ENCODE assay signal across 28 cellular contexts in genomic region chr7:146878901-146879300, GRCh38.
"Had no signal": no experiment of that assay in that cellular context is flagged by ENCODE, and none has a peak within 500 bp of the region (broad histone marks: within the 10 kb centered on the region; RNA-seq: fewer than 3 reads in every experiment).

No MANE protein-coding gene starts in this region.

- H3K79me2 ChIP-seq: parathyroid adenoma had no signal

- H3K27me3 ChIP-seq: left lung, neural progenitor cell, neutrophil, stomach, testis, thyroid gland, transverse colon, upper lobe of right lung had no signal

- H3K9me3 Mint-ChIP-seq: neural progenitor cell had no signal

- H3K9me3 ChIP-seq: lower lobe of right lung, neutrophil, stomach, testis, thyroid gland, transverse colon, upper lobe of right lung had no signal

- H3K4me3 Mint-ChIP-seq: immature natural killer cell; naive thymus-derived CD8-positive, alpha-beta T cell; nephron; neural progenitor cell; stimulated activated naive B cell treated with anti-CD40 and anti-IgM and Interleukin-4, amounts not matched to agents 10 μg/mL and 1 μg/mL and 100 μg/mL, for 72 hours had no signal

- H3K4me1 ChIP-seq: left lung, lower lobe of right lung, parathyroid adenoma, stomach, testis, thyroid gland, transverse colon, upper lobe of right lung had no signal

- H2AFZ ChIP-seq: neural progenitor cell, parathyroid adenoma had no signal

- H3K4me1 Mint-ChIP-seq: immature natural killer cell; naive thymus-derived CD8-positive, alpha-beta T cell; stimulated activated naive B cell treated with anti-CD40 and anti-IgM and Interleukin-4, amounts not matched to agents 10 μg/mL and 1 μg/mL and 100 μg/mL, for 72 hours had no signal

- H3K4me3 ChIP-seq: left lung, lower lobe of right lung, neural progenitor cell, skin epidermis, stomach, testis, thyroid gland, transverse colon, upper lobe of right lung had no signal

- H3K9ac ChIP-seq: neural progenitor cell, parathyroid adenoma had no signal

- DNase-seq: hypothalamus; immature natural killer cell; kidney; left colon; left lung; lower lobe of right lung; mammary epithelial cell; mesenchymal stem cell; naive thymus-derived CD8-positive, alpha-beta T cell; occipital lobe; right cardiac atrium; stimulated activated CD4-positive, alpha-beta T cell treated with anti-CD3 and anti-CD28 coated beads, Interleukin-12 subunit alpha, Interleukin-12 subunit beta, amount 100 ng/mL, for 4 hours; stimulated activated CD4-positive, alpha-beta T cell treated with anti-CD3 and anti-CD28 coated beads, Interleukin-15, amount 100 ng/mL, for 24 hours; stimulated activated CD4-positive, alpha-beta T cell treated with anti-CD3 and anti-CD28 coated beads, Interleukin-2, amount 100 ng/mL, for 24 hours; stimulated activated CD4-positive, alpha-beta T cell treated with anti-CD3 and anti-CD28 coated beads, Interleukin-4, amount 100 ng/mL, for 1 hour; stimulated activated naive B cell treated with anti-CD40 and anti-IgM and Interleukin-4, amounts not matched to agents 10 μg/mL and 1 μg/mL and 100 μg/mL, for 72 hours; stimulated activated naive CD8-positive, alpha-beta T cell treated with anti-CD3 and anti-CD28 coated beads, Interleukin-15, Interleukin-2, amounts not matched to agents 100 U/mL and 50 U/mL, for 24 hours; stomach; testis; thyroid gland; transverse colon; upper lobe of right lung had no signal

- H3K27ac ChIP-seq: left lung, lower lobe of right lung, neural progenitor cell, neutrophil, parathyroid adenoma, skin epidermis, stomach, testis, thyroid gland, transverse colon, upper lobe of right lung had no signal

- H3K4me2 ChIP-seq: neural progenitor cell had no signal

- H3K27me3 Mint-ChIP-seq: naive thymus-derived CD8-positive, alpha-beta T cell; stimulated activated naive B cell treated with anti-CD40 and anti-IgM and Interleukin-4, amounts not matched to agents 10 μg/mL and 1 μg/mL and 100 μg/mL, for 72 hours had no signal

- H3K36me3 ChIP-seq: left lung, lower lobe of right lung, neural progenitor cell, neutrophil, stomach, thyroid gland, transverse colon, upper lobe of right lung had no signal

- H3K36me3 Mint-ChIP-seq: immature natural killer cell; naive thymus-derived CD8-positive, alpha-beta T cell; neural progenitor cell; stimulated activated naive B cell treated with anti-CD40 and anti-IgM and Interleukin-4, amounts not matched to agents 10 μg/mL and 1 μg/mL and 100 μg/mL, for 72 hours had no signal

- H3K27ac Mint-ChIP-seq: immature natural killer cell; naive thymus-derived CD8-positive, alpha-beta T cell; nephron; neural progenitor cell; stimulated activated naive B cell treated with anti-CD40 and anti-IgM and Interleukin-4, amounts not matched to agents 10 μg/mL and 1 μg/mL and 100 μg/mL, for 72 hours had no signal

- ATAC-seq: left colon; left lung; lower lobe of right lung; naive thymus-derived CD8-positive, alpha-beta T cell; right cardiac atrium; sciatic nerve; stimulated activated naive B cell treated with anti-CD40 and anti-IgM and Interleukin-4, amounts not matched to agents 10 μg/mL and 1 μg/mL and 100 μg/mL, for 72 hours; stimulated activated naive CD8-positive, alpha-beta T cell treated with anti-CD3 and anti-CD28 coated beads, Interleukin-15, Interleukin-2, amounts not matched to agents 100 U/mL and 50 U/mL, for 24 hours; upper lobe of right lung had no signal
